Comparison of ENCODE assay signal across 8 cellular contexts in the genomic region with DNA sequence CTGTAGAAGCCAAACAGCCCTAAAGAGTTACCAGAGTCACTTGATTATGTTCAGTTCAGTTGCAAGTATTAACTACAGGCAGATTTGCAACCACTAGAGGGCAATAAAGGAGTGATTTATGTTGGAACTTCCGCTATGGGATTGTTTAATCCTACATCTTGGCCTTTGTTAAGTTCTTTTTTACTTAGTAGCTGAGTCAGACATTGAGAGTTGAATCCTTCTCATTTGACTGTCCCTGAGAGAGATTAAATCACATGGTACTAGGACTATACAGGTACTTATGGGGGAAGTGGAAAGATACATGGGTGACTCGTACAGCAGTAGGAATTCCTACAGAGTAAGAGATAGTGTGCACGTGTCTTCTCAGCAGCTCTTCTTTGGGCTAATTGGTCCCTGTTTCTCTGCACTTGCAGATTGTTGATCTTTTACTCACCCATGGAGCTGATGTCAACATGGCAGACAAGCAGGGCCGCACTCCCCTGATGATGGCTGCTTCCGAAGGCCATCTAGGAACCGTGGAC. TPM values are rescaled to one million over a fixed set of nuclear protein-coding genes. Genes with fewer than 3 reads are reported as not detected.
DNase-seq lines count a peak whose midpoint lies in the region; ATAC-seq and TF ChIP-seq lines count a peak whose summit lies in the region.

No MANE protein-coding gene starts in this region.

- H3K4me3 ChIP-seq in psoas muscle, result no peak overlapping the region

- DNase-seq in Right ventricle myocardium superior (no peak), cardiac septum (ENCODE audit: low spot score) (no peak), NCI-H1436 treated with DMSO at 0.1 percent for 48 hours (lab: John Stamatoyannopoulos, UW) (peak; percentile 15), T1000 (lab: John Stamatoyannopoulos, UW) (peak; percentile 52), foreskin melanocyte (peak; percentile 57), psoas muscle (no peak), UCSD-AML1 (lab: John Stamatoyannopoulos, UW; ENCODE audit: unreplicated experiment) (no peak)

- no peaks in the 10 kb centered on the region for H3K4me1 ChIP-seq in psoas muscle

- ATAC-seq in Right ventricle myocardium superior (ENCODE audit: poor library complexity) (peak; percentile 74), psoas muscle (peak in 3 of 4 donors; percentile 56 to 77 (median 57)), GM21390 (IDR thresholded peaks at IDR 0.05; ENCODE audit: unreplicated experiment) (no peak)

- intact Hi-C loops in Right ventricle myocardium superior (cut with DNase I) (loop anchor here (10.0 kb wide), 2 partner anchors 701 to 731 kb away; no protein-coding TSS in a partner anchor), cardiac septum (cut with DNase I) (loop anchor here (5.0 kb wide), 2 partner anchors 704 to 734 kb away; no protein-coding TSS in a partner anchor), psoas muscle (cut with DNase I) (loop anchor here (2.0 to 5.0 kb wide), 3 partner anchors 408 to 704 kb away; no protein-coding TSS in a partner anchor)

- H3K9me3 ChIP-seq in psoas muscle, result no peaks in the 10 kb centered on the region

- H3K36me3 ChIP-seq in psoas muscle (ENCODE audit: insufficient read depth in 1 of 2, low read depth in 1 of 2), result no peaks in the 10 kb centered on the region

- H3K27ac ChIP-seq in psoas muscle, result no peak overlapping the region

- TF ChIP-seq CTCF in psoas muscle (IDR thresholded peaks at IDR 0.05), result peak; percentile 63

- no peaks in the 10 kb centered on the region for H3K27me3 ChIP-seq in psoas muscle (ENCODE audit: insufficient read depth in 3 of 3, low read length in 2 of 3)

- 84 to 90% (median 85%) methylated on average over 6 of the region's 6 CpGs for WGBS in psoas muscle, 3 donors

RNA-seq across cellular contexts. Expression of gene CYB561, which starts 40.3 kb away (rescaled TPM):
- total RNA-seq in Right ventricle myocardium superior (18.9 TPM), cardiac septum (6.8 TPM), psoas muscle (1 to 10 TPM; 1.5 to 4.2 (median 2.5) TPM)
- polyA plus RNA-seq in psoas muscle, result 1 to 10 TPM; 1.7 to 3.9 (median 2.9) TPM

Comparison
In these comparisons a context has a peak if more than half of its experiments do, and no peak if none do; other contexts are left out.
1. DNase-seq: peak in NCI-H1436 treated with DMSO at 0.1 percent for 48 hours (single experiment), T1000 (single experiment) and foreskin melanocyte (single experiment); none in Right ventricle myocardium superior (single experiment), cardiac septum (single experiment), psoas muscle (0 of 2) and UCSD-AML1 (single experiment).